ENCODE assay signal across 1 cellular context in genomic region chr15:100220058-100220728, GRCh38.
TF ChIP-seq lines count a peak whose summit lies in the region.

No MANE protein-coding gene starts in this region.

TF ChIP-seq in GM23338, 12 proteins besides CTCF, POLR2A, EP300 and RAD21 (continued from another document):
- TF ChIP-seq ZNF462 (CRISPR knock-in tag; IDR thresholded peaks at IDR 0.05): no peak
